ENCODE assay signal across 8 cellular contexts in genomic region chr17:51120739-51121619, GRCh38. TPM values are rescaled to one million over a fixed set of nuclear protein-coding genes. Genes with fewer than 3 reads are reported as not detected.
DNase-seq lines count a peak whose midpoint lies in the region; ATAC-seq, FAIRE-seq and TF ChIP-seq lines count a peak whose summit lies in the region.

SPAG9 (minus strand) TSS chr17:51120868; CDS start chr17:51120656, 212 bp downstream.

- intact Hi-C loops in kidney (cut with DNase I): no loop called here

- no peak for FAIRE-seq in kidney (lab: Jason Lieb, UNC)

- peaks cover 18 to 19% of the 10 kb centered on the region in 2 donors for H3K4me1 ChIP-seq in kidney (ENCODE audit: control insufficient read depth in 1 of 2, insufficient read depth in 1 of 2, low read depth in 1 of 2, low read length in 2 of 2)

- no peaks in the 10 kb centered on the region for H3K36me3 ChIP-seq in kidney (ENCODE audit: control insufficient read depth in 1 of 2, insufficient read depth in 2 of 2, low read length in 2 of 2)

- H3K4me3 ChIP-seq in AG09309 (ENCODE audit: control insufficient read depth, low read depth, low read length) (peak within 1 kb of the TSS; percentile 96), kidney (ENCODE audit: low read length in 2 of 2) (peak within 1 kb of the TSS; percentile 81 to 97)

- DNase-seq in AG09309 (ENCODE audit: low read depth) (peak; percentile 78), NCI-H446 (lab: John Stamatoyannopoulos, UW) (peak; percentile 91 to 97), cerebellar cortex (ENCODE audit: low spot score) (peak; percentile 95), kidney (peak; percentile 99)
- peak; percentile 92 for DNase-seq in activated CD4-positive, CD25-positive, alpha-beta regulatory T cell treated with anti-CD3 and anti-CD28 coated beads, Interleukin-2, amount 50 U/mL, for 72 hours
- peak; percentile 85 to 86 for DNase-seq in stimulated activated CD4-positive, alpha-beta T cell treated with anti-CD3 and anti-CD28 coated beads, Interleukin-15, amount 100 ng/mL, for 1 hour (ENCODE audit: low read depth in 1 of 2, low spot score in 1 of 2)

- peak within 1 kb of the TSS; percentile 99 to 100 for H3K27ac ChIP-seq in kidney (ENCODE audit: low read depth in 2 of 2, low read length in 2 of 2)

- TF ChIP-seq CTCF in AG09309 (IDR thresholded peaks at IDR 0.05; ENCODE audit: control insufficient read depth, insufficient read depth, low read depth, low read length, missing control alignments) (no peak), kidney (IDR thresholded peaks at IDR 0.05; ENCODE audit: borderline replicate concordance, extremely low read depth, insufficient read depth) (no peak)

- no peaks in the 10 kb centered on the region for H3K9me3 ChIP-seq in kidney (ENCODE audit: control insufficient read depth in 1 of 2, low read length in 2 of 2)

- ATAC-seq in GM19025 (IDR thresholded peaks at IDR 0.05; ENCODE audit: low read depth, unreplicated experiment) (peak; percentile 79), HG03342 (IDR thresholded peaks at IDR 0.05; ENCODE audit: unreplicated experiment) (peak; percentile 61)

- peak within 1 kb of the TSS; percentile 97 to 99 for H3K9ac ChIP-seq in kidney (ENCODE audit: low read length in 2 of 2)

RNA-seq across cellular contexts. Expression of gene SPAG9, which starts in this region (rescaled TPM):
- total RNA-seq in kidney: 93.3 TPM
- 15.4 TPM for polyA plus RNA-seq in kidney (ENCODE audit: insufficient read depth, low read depth, low replicate concordance)

Comparison
In these comparisons a context has a peak if more than half of its experiments do, and no peak if none do; other contexts are left out.
1. Peak in every context shown above with its lines: DNase-seq, ATAC-seq, H3K4me3 ChIP-seq and H3K27ac ChIP-seq.